ENCODE assay signal across 1 cellular context in the genomic region with DNA sequence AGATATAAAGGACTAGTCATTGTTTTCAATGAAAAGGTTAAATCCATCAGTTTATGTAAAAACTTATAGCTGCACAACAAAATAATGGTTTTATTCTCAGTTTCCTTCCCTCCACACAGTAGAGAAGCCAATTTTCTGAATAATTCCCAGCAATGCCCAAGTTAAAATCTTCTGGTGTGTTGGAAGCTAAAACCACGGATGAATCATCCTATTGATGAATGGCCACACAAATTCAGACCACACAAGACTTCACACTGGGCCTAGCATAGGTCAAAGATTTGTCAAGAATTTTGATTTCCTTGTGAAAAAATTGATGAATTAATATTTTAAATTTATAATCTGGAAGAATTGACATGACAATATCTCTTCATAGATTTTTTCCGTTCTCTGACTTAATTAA.
TF ChIP-seq lines count a peak whose summit lies in the region.

No MANE protein-coding gene starts in this region.

TF ChIP-seq in IMR-90, 13 proteins besides CTCF, POLR2A, EP300 and RAD21:
- TF ChIP-seq CHD1 (IDR thresholded peaks at IDR 0.05; ENCODE audit: low read depth, low read length), result no peak
- peak; percentile 25; the same call in 1 of the 2 replicates for TF ChIP-seq FOS (IDR thresholded peaks at IDR 0.05; ENCODE audit: low read depth, low read length)
